In genomic region chr15:30906366-30906765, GRCh38 we compare ENCODE assay signal across 33 cellular contexts. TPM values are rescaled to one million over a fixed set of nuclear protein-coding genes. Genes with fewer than 3 reads are reported as not detected.
DNase-seq lines count a peak whose midpoint lies in the region; ATAC-seq, FAIRE-seq and TF ChIP-seq lines count a peak whose summit lies in the region.
"Had no signal": no experiment of that assay in that cellular context is flagged by ENCODE, and none has a peak within 500 bp of the region (broad histone marks: within the 10 kb centered on the region; RNA-seq: fewer than 3 reads in every experiment).

No MANE protein-coding gene starts in this region.

- no peaks in the 10 kb centered on the region for H4K20me1 ChIP-seq in BLaER1 treated with 17β-estradiol and CSF1 and Interleukin-3, amounts not matched to agents 10 nM and 100 nM

- no peaks in the 10 kb centered on the region for H3K9me3 ChIP-seq in BLaER1 treated with 17β-estradiol and CSF1 and Interleukin-3, amounts not matched to agents 10 nM and 100 nM (replicated peaks in 1 of 11)
- H3K9me3 ChIP-seq in right lobe of liver (no peaks in the 10 kb centered on the region), upper lobe of right lung (no peaks in the 10 kb centered on the region)
- H3K9me3 ChIP-seq: A549, left lung, neutrophil, stomach, tibial nerve had no signal

- H3K27ac Mint-ChIP-seq in brain, result peak overlapping the region in 4 of 5 experiments; percentile 5 to 55 (median 42)
- H3K27ac Mint-ChIP-seq: activated CD4-positive, alpha-beta memory T cell treated with anti-CD3 and anti-CD28 coated beads for 36 hours; activated T-cell treated with anti-CD3 and anti-CD28 coated beads, Interleukin-2, amount 50 U/mL, for 72 hours had no signal

- no peak for TF ChIP-seq POLR2A in right lobe of liver (IDR thresholded peaks at IDR 0.05)

- H3K36me3 Mint-ChIP-seq in brain, result peaks cover 40% of the 10 kb centered on the region

- no peak for ATAC-seq in right lobe of liver
- no peak for ATAC-seq in upper lobe of right lung
- no peak for ATAC-seq in left cardiac atrium
- ATAC-seq: A549; activated T-cell treated with anti-CD3 and anti-CD28 coated beads, Interleukin-2, amount 50 U/mL, for 72 hours; left lung; PC-3; sciatic nerve had no signal

- H3K36me3 ChIP-seq in BLaER1 treated with 17β-estradiol and CSF1 and Interleukin-3, amounts not matched to agents 10 nM and 100 nM, result peaks cover 12 to 39% (median 28%) of the 10 kb centered on the region in 11 experiments; a peak in 21 of 22 replicates
- H3K36me3 ChIP-seq in right lobe of liver (no peaks in the 10 kb centered on the region), upper lobe of right lung (peaks cover 13% of the 10 kb centered on the region)

- H3K9me3 Mint-ChIP-seq in brain, result peaks cover 0 to 5% (median 0%) of the 10 kb centered on the region in 5 experiments
- H3K9me3 Mint-ChIP-seq: activated CD4-positive, alpha-beta memory T cell treated with anti-CD3 and anti-CD28 coated beads for 36 hours; activated T-cell treated with anti-CD3 and anti-CD28 coated beads, Interleukin-2, amount 50 U/mL, for 72 hours had no signal

- peaks cover 6% of the 10 kb centered on the region for H3K27me3 Mint-ChIP-seq in brain

- FAIRE-seq in GM19239 (lab: Jason Lieb, UNC), result no peak
- FAIRE-seq: endometrium, frontal cortex, GM12892 had no signal

- no peak overlapping the region for H3K4me3 ChIP-seq in BLaER1 treated with 17β-estradiol and CSF1 and Interleukin-3, amounts not matched to agents 10 nM and 100 nM
- H3K4me3 ChIP-seq in right lobe of liver (no peak overlapping the region), upper lobe of right lung (no peak overlapping the region)
- H3K4me3 ChIP-seq: A549, left lung, stomach, tibial nerve had no signal

- WGBS in right lobe of liver (ENCODE audit: insufficient coverage, low coverage, low lambda C conversion rate, missing lambda C conversion rate), result 64% methylated on average over 4 of the region's 4 CpGs

- intact Hi-C loops in right lobe of liver (cut with DNase I), result loop anchor here in 1 of 2 donors (5.0 kb wide), 1 partner anchor 221 kb away; no protein-coding TSS in a partner anchor
- intact Hi-C loops in upper lobe of right lung (cut with DNase I), result no loop called here
- intact Hi-C loops in left cardiac atrium (cut with DNase I), result no loop called here

- H3K4me3 Mint-ChIP-seq in brain, result peak overlapping the region; percentile 79 to 96 (median 91)
- H3K4me3 Mint-ChIP-seq: activated CD4-positive, alpha-beta memory T cell treated with anti-CD3 and anti-CD28 coated beads for 36 hours; activated T-cell treated with anti-CD3 and anti-CD28 coated beads, Interleukin-2, amount 50 U/mL, for 72 hours had no signal

- DNase-seq in right lobe of liver (no peak), substantia nigra (lab: John Stamatoyannopoulos, UW) (peak in 1 of 49 donors; percentile 5), GM19239 (ENCODE audit: insufficient read length, low spot score) (no peak), ACHN (no peak), upper lobe of right lung (no peak), left cardiac atrium (no peak)
- DNase-seq: activated CD4-positive, alpha-beta memory T cell treated with anti-CD3 and anti-CD28 coated beads for 36 hours; activated CD4-positive, CD25-positive, alpha-beta regulatory T cell treated with anti-CD3 and anti-CD28 coated beads, Interleukin-2, amount 50 U/mL, for 72 hours; activated naive CD4-positive, alpha-beta T cell; activated T-cell treated with anti-CD3 and anti-CD28 coated beads, Interleukin-2, amount 50 U/mL, for 72 hours; H9; hypothalamus; left lung; NCI-H1417; NCI-H2081; NCI-H2227 treated with DMSO at 0.1 percent for 48 hours; NCI-H526 treated with DMSO at 0.1 percent for 48 hours; NK-92 treated with Interleukin-12 subunit alpha and Interleukin-12 subunit beta, amount 100 ng/mL, for 24 hours; stimulated activated CD4-positive, alpha-beta T cell treated with anti-CD3 and anti-CD28 coated beads, Interleukin-12 subunit alpha, Interleukin-12 subunit beta, amount 100 ng/mL, for 4 hours; stimulated activated CD4-positive, alpha-beta T cell treated with anti-CD3 and anti-CD28 coated beads, Interleukin-2, amount 100 ng/mL, for 48 hours; stomach had no signal

- H3K27me3 ChIP-seq in BLaER1 treated with 17β-estradiol and CSF1 and Interleukin-3, amounts not matched to agents 10 nM and 100 nM, result no peaks in the 10 kb centered on the region
- no peaks in the 10 kb centered on the region for H3K27me3 ChIP-seq in right lobe of liver
- no peaks in the 10 kb centered on the region for H3K27me3 ChIP-seq in upper lobe of right lung
- H3K27me3 ChIP-seq: left lung, neutrophil, stomach had no signal

- TF ChIP-seq CTCF in brain (conservative IDR thresholded peaks at IDR 0.05) (no peak), right lobe of liver (IDR thresholded peaks at IDR 0.05) (no peak), upper lobe of right lung (IDR thresholded peaks at IDR 0.05) (no peak)

- peaks cover 20 to 41% (median 32%) of the 10 kb centered on the region in 10 experiments for H3K4me1 ChIP-seq in BLaER1 treated with 17β-estradiol and CSF1 and Interleukin-3, amounts not matched to agents 10 nM and 100 nM
- H3K4me1 ChIP-seq in right lobe of liver (peaks cover 0 to 15% (median 0%) of the 10 kb centered on the region in 4 donors), upper lobe of right lung (peaks cover 8% of the 10 kb centered on the region)

- in situ Hi-C loops in ACHN (cut with HindIII; ENCODE audit: low pct_ligation_motif_present, low pct_unique_long_range_greater_than_20kb, low sequenced_read_pairs), result no loop called here

- H3K4me1 Mint-ChIP-seq in brain, result peaks cover 54% of the 10 kb centered on the region

- no peak overlapping the region for H3K27ac ChIP-seq in BLaER1 treated with 17β-estradiol and CSF1 and Interleukin-3, amounts not matched to agents 10 nM and 100 nM
- peak overlapping the region in 2 of 3 donors; percentile 43 to 75 for H3K27ac ChIP-seq in right lobe of liver
- H3K27ac ChIP-seq in substantia nigra (ENCODE audit: low read depth, low read length, poor library complexity, severe bottlenecking), result peak overlapping the region; percentile 11
- no peak overlapping the region for H3K27ac ChIP-seq in upper lobe of right lung
- H3K27ac ChIP-seq: A549, HL-60, KMS-11, left lung, neutrophil, stomach, tibial nerve had no signal

- peak overlapping the region in 7 of 11 experiments; percentile 8 to 98 (median 10); a peak in 10 of 22 replicates for H3K4me2 ChIP-seq in BLaER1 treated with 17β-estradiol and CSF1 and Interleukin-3, amounts not matched to agents 10 nM and 100 nM
- H3K4me2 ChIP-seq: A549, KMS-11 had no signal

- H3K9ac ChIP-seq in BLaER1 treated with 17β-estradiol and CSF1 and Interleukin-3, amounts not matched to agents 10 nM and 100 nM, result no peak overlapping the region
- H3K9ac ChIP-seq: KMS-11 had no signal

RNA-seq across cellular contexts. Expression of gene FAN1, which starts 2.7 kb away (rescaled TPM):
- polyA plus RNA-seq in brain (ENCODE audit: insufficient read depth, low read depth, low replicate concordance), result 6.6 TPM
- total RNA-seq in right lobe of liver (10 to 100 TPM in 4 of 6 experiments, 1 to 10 TPM in 2; 7.6 to 16.3 (median 13.3) TPM), upper lobe of right lung (18.4 TPM), left cardiac atrium (10 to 100 TPM in 1 of 2 donors, 1 to 10 TPM in 1; 9.8 to 19.9 TPM)

Comparison
In these comparisons a context has a peak if more than half of its experiments do, and no peak if none do; other contexts are left out.
1. H3K27ac ChIP-seq: peak in right lobe of liver (2 of 3) and substantia nigra (single experiment); none in BLaER1 treated with 17β-estradiol and CSF1 and Interleukin-3, amounts not matched to agents 10 nM and 100 nM (0 of 11) and upper lobe of right lung (single experiment).